8 cellular contexts compared by ENCODE assay signal in the genomic region with DNA sequence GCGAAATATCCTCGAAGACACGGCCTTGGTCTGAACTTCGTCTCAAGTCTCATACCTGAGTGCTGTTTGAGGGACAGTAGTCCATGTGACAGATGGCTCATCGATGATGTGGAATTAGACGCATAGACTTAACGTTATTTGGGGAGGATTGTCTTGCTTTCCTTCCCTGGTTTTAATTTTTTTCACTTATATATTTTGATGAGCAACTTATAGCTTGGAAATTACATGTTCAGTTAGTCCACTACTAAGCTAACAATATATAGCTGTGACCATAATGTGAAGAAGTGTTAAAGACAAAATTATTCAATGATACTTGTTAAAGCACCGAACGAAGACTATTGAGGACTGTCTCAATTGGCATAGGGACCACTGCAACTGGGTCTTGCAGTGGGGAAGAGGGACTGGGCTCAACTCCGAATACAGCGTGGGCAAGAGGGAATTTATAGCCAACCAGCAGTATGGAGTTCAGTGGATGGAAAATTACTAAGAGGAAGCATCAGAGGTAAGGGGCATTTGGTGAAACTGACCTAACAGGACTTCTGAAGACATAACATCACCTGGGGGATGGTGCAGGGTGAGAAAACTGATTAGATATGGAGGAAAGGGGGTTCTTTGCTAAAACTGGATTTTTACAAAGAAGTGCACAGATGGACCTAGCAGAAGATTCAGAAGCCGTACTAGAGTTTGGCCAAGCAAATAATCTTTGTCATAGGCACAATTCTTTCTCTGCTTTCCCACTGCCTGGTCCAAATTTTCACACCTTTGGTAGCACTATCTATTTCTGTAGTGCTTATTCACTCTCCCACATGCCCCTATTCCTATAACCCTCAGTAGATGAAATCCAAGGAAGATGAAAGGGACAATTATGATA. TPM values are rescaled to one million over a fixed set of nuclear protein-coding genes. Genes with fewer than 3 reads are reported as not detected.
DNase-seq lines count a peak whose midpoint lies in the region; ATAC-seq, FAIRE-seq and TF ChIP-seq lines count a peak whose summit lies in the region.

No MANE protein-coding gene starts in this region.

- 0 out of 2 replicates have a peak, but pooled peaks cover 5% of the 10 kb centered on the region for H3K36me3 ChIP-seq in BLaER1
- H3K36me3 ChIP-seq in astrocyte (ENCODE audit: insufficient read depth, low read length), result no peaks in the 10 kb centered on the region
- H3K36me3 ChIP-seq in right lobe of liver, result no peaks in the 10 kb centered on the region
- no peaks in the 10 kb centered on the region for H3K36me3 ChIP-seq in tibial nerve

- peaks cover 33% of the 10 kb centered on the region for H3K79me2 ChIP-seq in astrocyte (ENCODE audit: insufficient read depth, low read length)

- H3K4me3 ChIP-seq in BLaER1, result peak overlapping the region; percentile 94
- peak overlapping the region; percentile 91 for H3K4me3 ChIP-seq in astrocyte (ENCODE audit: insufficient read depth, low read depth, low read length)
- peak overlapping the region; percentile 71 to 81 (median 74) for H3K4me3 ChIP-seq in right lobe of liver
- peak overlapping the region; percentile 78 to 98 (median 84) for H3K4me3 ChIP-seq in tibial nerve

- no peak for TF ChIP-seq POLR2A in right lobe of liver (IDR thresholded peaks at IDR 0.05)
- TF ChIP-seq POLR2A in tibial nerve (IDR thresholded peaks at IDR 0.05), result no peak

- H2AFZ ChIP-seq in astrocyte (ENCODE audit: low read depth, low read length), result peak overlapping the region; percentile 87

- 30% methylated on average over 12 of the region's 12 CpGs for WGBS in right lobe of liver (ENCODE audit: insufficient coverage, low coverage, low lambda C conversion rate, missing lambda C conversion rate)
- 58 to 59% methylated on average over 12 of the region's 12 CpGs for WGBS in tibial nerve, 2 donors

- FAIRE-seq in astrocyte (lab: Jason Lieb, UNC), result no peak

- no peaks in the 10 kb centered on the region for H3K9me3 Mint-ChIP-seq in astrocyte (ENCODE audit: unreplicated experiment)

- H3K27me3 Mint-ChIP-seq in astrocyte (ENCODE audit: low read depth, unreplicated experiment), result no peaks in the 10 kb centered on the region

- H3K9ac ChIP-seq in BLaER1 (peak overlapping the region; percentile 86), astrocyte (ENCODE audit: low read length) (peak overlapping the region; percentile 86)

- intact Hi-C loops in right lobe of liver (cut with DNase I), result loop anchor here in 1 of 2 donors (5.0 to 10.0 kb wide), 2 partner anchors 80 to 292 kb away; a partner anchor contains a TSS

- peaks cover 27% of the 10 kb centered on the region for H3K4me1 Mint-ChIP-seq in astrocyte (ENCODE audit: low read depth, unreplicated experiment)

- peak overlapping the region; percentile 89 for H3K4me2 ChIP-seq in BLaER1
- H3K4me2 ChIP-seq in astrocyte (ENCODE audit: low read length), result peak overlapping the region; percentile 88

- H3K27ac Mint-ChIP-seq in astrocyte (ENCODE audit: unreplicated experiment), result peak overlapping the region; percentile 59

- H3K4me1 ChIP-seq in BLaER1 (peaks cover 55% of the 10 kb centered on the region), astrocyte (ENCODE audit: insufficient read depth, low read length) (peaks cover 11% of the 10 kb centered on the region), right lobe of liver (peaks cover 0 to 29% (median 9%) of the 10 kb centered on the region in 4 donors), tibial nerve (peaks cover 4 to 55% (median 21%) of the 10 kb centered on the region in 4 donors)

- no peak for TF ChIP-seq CTCF in astrocyte (IDR thresholded peaks at IDR 0.05; ENCODE audit: insufficient read depth, low read depth, low read length)
- TF ChIP-seq CTCF in right lobe of liver (IDR thresholded peaks at IDR 0.05), result no peak
- TF ChIP-seq CTCF in tibial nerve (IDR thresholded peaks at IDR 0.05), result no peak

- no peaks in the 10 kb centered on the region for H3K27me3 ChIP-seq in BLaER1
- no peaks in the 10 kb centered on the region for H3K27me3 ChIP-seq in astrocyte (ENCODE audit: insufficient read depth, low read length)
- H3K27me3 ChIP-seq in right lobe of liver, result no peaks in the 10 kb centered on the region
- no peaks in the 10 kb centered on the region for H3K27me3 ChIP-seq in tibial nerve

- ATAC-seq in HG03108 (IDR thresholded peaks at IDR 0.05; ENCODE audit: unreplicated experiment), result peak; percentile 35
- ATAC-seq in right lobe of liver, result peak in 3 of 4 donors; percentile 14 to 31 (median 20)
- ATAC-seq in HG03354 (IDR thresholded peaks at IDR 0.05; ENCODE audit: poor library complexity, severe bottlenecking, unreplicated experiment), result no peak
- ATAC-seq in GM19328 (IDR thresholded peaks at IDR 0.05; ENCODE audit: unreplicated experiment), result no peak

- H4K20me1 ChIP-seq in BLaER1 (no peaks in the 10 kb centered on the region), astrocyte (ENCODE audit: insufficient read depth, low read length) (peaks cover 7% of the 10 kb centered on the region)

- H3K27ac ChIP-seq in BLaER1 (peak overlapping the region; percentile 87), astrocyte (ENCODE audit: low read depth, low read length) (peak overlapping the region; percentile 81), right lobe of liver (peak overlapping the region; percentile 91 to 94 (median 93)), tibial nerve (peak overlapping the region; percentile 92 to 95 (median 94))

- H3K9me3 ChIP-seq in BLaER1, result no peaks in the 10 kb centered on the region
- H3K9me3 ChIP-seq in astrocyte (ENCODE audit: insufficient read depth, low read depth, low read length), result no peaks in the 10 kb centered on the region
- H3K9me3 ChIP-seq in right lobe of liver, result no peaks in the 10 kb centered on the region
- no peaks in the 10 kb centered on the region for H3K9me3 ChIP-seq in tibial nerve

- no peak for TF ChIP-seq EP300 in tibial nerve (IDR thresholded peaks at IDR 0.05)

- peaks cover 7% of the 10 kb centered on the region for H3K36me3 Mint-ChIP-seq in astrocyte (ENCODE audit: low read depth, unreplicated experiment)

- peak overlapping the region; percentile 74 for H3K4me3 Mint-ChIP-seq in astrocyte (ENCODE audit: unreplicated experiment)

- DNase-seq in astrocyte (ENCODE audit: low read depth) (no peak), right lobe of liver (no peak), tibial nerve (ENCODE audit: low spot score in 2 of 2) (no peak)
- no peak for DNase-seq in activated effector memory CD4-positive, alpha-beta T cell treated with anti-CD3 and anti-CD28 coated beads, Interleukin-2, amount 50 U/mL, for 16 hours

RNA-seq across cellular contexts. Expression of a gene that starts 0.9 kb away (rescaled TPM):
- total RNA-seq in astrocyte (93.2 and 104 TPM in 2 replicates), right lobe of liver (10 to 100 TPM; 38.4 to 75.1 (median 62.8) TPM), tibial nerve (100 to 1,000 TPM in 3 of 4 donors, 10 to 100 TPM in 1; 78.6 to 124 (median 119) TPM)

RNA-seq across cellular contexts. Expression of a gene that starts 7.3 kb away (rescaled TPM):
- total RNA-seq in astrocyte (44.8 and 47.3 TPM in 2 replicates), right lobe of liver (10 to 100 TPM; 14.7 to 26.8 (median 20.6) TPM), tibial nerve (10 to 100 TPM; 20.4 to 45.5 (median 35.9) TPM)

Comparison
In these comparisons a context has a peak if more than half of its experiments do, and no peak if none do; other contexts are left out.
1. ATAC-seq: peak in HG03108 (single experiment) and right lobe of liver (3 of 4); none in HG03354 (single experiment) and GM19328 (single experiment).
2. Peak in every context shown above with its lines, with median percentiles within 50 percentile points of each other: H3K27ac ChIP-seq and H3K4me3 ChIP-seq.